9 cellular contexts compared by ENCODE assay signal in the genomic region with DNA sequence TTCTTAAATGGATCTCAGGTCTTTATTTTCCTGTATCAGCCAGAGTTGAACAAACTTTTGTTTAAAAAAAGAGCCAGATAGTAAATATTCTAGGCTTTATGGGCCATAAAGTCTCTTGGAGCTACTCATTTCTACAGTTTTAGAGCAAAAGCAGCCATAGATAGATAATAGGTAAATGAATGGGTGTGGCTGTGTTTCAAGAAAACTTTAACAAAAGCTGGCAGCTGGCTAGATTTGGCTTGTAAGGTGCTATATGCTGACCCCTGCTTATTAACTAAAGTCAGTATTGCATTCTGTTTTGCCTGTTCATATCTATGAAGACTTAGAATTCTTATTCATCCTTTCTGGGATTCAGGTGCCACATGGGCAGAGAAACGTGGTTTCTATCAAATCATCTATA.
"Had no signal": no experiment of that assay in that cellular context is flagged by ENCODE, and none has a peak within 500 bp of the region (broad histone marks: within the 10 kb centered on the region; RNA-seq: fewer than 3 reads in every experiment).

No MANE protein-coding gene starts in this region.

- H2AFZ ChIP-seq: GM23248 had no signal

- H3K4me3 ChIP-seq: GM23248 had no signal

- H3K4me2 ChIP-seq: KMS-11 had no signal

- H3K27ac ChIP-seq: GM23248, KMS-11 had no signal

- FAIRE-seq: HTR-8/SVneo had no signal

- DNase-seq: GM23248, GOT3, H9, HCEC 1CT, IMR-90, Karpas-422, KBM-7 had no signal

- H3K9ac ChIP-seq: GM23248, KMS-11 had no signal
